16 cellular contexts compared by ENCODE assay signal in genomic region chr2:27194538-27195354, GRCh38. TPM values are rescaled to one million over a fixed set of nuclear protein-coding genes. Genes with fewer than 3 reads are reported as not detected.
DNase-seq lines count a peak whose midpoint lies in the region; ATAC-seq and TF ChIP-seq lines count a peak whose summit lies in the region.
"Had no signal": no experiment of that assay in that cellular context is flagged by ENCODE, and none has a peak within 500 bp of the region (broad histone marks: within the 10 kb centered on the region; RNA-seq: fewer than 3 reads in every experiment).

No MANE protein-coding gene starts in this region.

- H3K23ac ChIP-seq in trophoblast cell (ENCODE audit: low read length): no peak overlapping the region

- H3K79me2 ChIP-seq in trophoblast cell (ENCODE audit: control insufficient read depth, insufficient read depth, low read length, poor library complexity): no peaks in the 10 kb centered on the region

- H3K36me3 ChIP-seq in Panc1 (ENCODE audit: control insufficient read depth, insufficient read depth, low read length): no peaks in the 10 kb centered on the region
- peaks cover 4 to 6% of the 10 kb centered on the region in 2 experiments for H3K36me3 ChIP-seq in trophoblast cell (ENCODE audit: control insufficient read depth in 1 of 2, insufficient read depth in 2 of 2, low read length in 2 of 2)

- H4K12ac ChIP-seq in trophoblast cell (ENCODE audit: low read depth, low read length): no peak overlapping the region

- no TSS peak for BruUV-seq in Panc1 (replicated peaks; lab: Mats Ljungman, UMichigan)

- no peak overlapping the region for H2AFZ ChIP-seq in trophoblast cell (ENCODE audit: insufficient read depth, low read length, poor library complexity)
- H2AFZ ChIP-seq: PC-9 had no signal

- in situ Hi-C loops in Panc1 (cut with HindIII; ENCODE audit: low pct_unique_long_range_greater_than_20kb, low sequenced_read_pairs): no loop called here

- peak; percentile 30 for DNase-seq in M059J (ENCODE audit: low read depth)
- DNase-seq in Panc1 (ENCODE audit: low read depth, low spot score): no peak
- peak; percentile 63 for DNase-seq in left lobe of liver (ENCODE audit: low spot score)
- DNase-seq in NCI-H1105 (lab: John Stamatoyannopoulos, UW): no peak
- DNase-seq in trophoblast cell: no peak
- DNase-seq: activated naive CD8-positive, alpha-beta T cell treated with anti-CD3 and anti-CD28 coated beads, Interleukin-2, amount 10 ng/mL, durations not matched to agents 7 days and 5 days; CD8-positive, alpha-beta T cell; central memory CD4-positive, alpha-beta T cell; kidney; NCI-H2171; PC-9; psoas muscle had no signal

- no peaks in the 10 kb centered on the region for H3K9me3 ChIP-seq in Panc1 (ENCODE audit: control insufficient read depth, insufficient read depth, low read depth, low read length)
- no peaks in the 10 kb centered on the region for H3K9me3 ChIP-seq in trophoblast cell (ENCODE audit: insufficient read depth, low read depth, low read length)
- H3K9me3 ChIP-seq: psoas muscle had no signal

- H3K4me2 ChIP-seq in trophoblast cell (ENCODE audit: low read length): no peak overlapping the region
- H3K4me2 ChIP-seq: KMS-11, PC-9 had no signal

- H3K4me3 ChIP-seq in Panc1 (ENCODE audit: low read depth in 2 of 2, low read length in 2 of 2) (no peak overlapping the region), trophoblast cell (ENCODE audit: low read depth, low read length) (no peak overlapping the region)
- H3K4me3 ChIP-seq: PC-9, psoas muscle had no signal

- no peak overlapping the region for H4K91ac ChIP-seq in trophoblast cell (ENCODE audit: low read depth, low read length)

- ATAC-seq in Panc1 (peak; percentile 23; the same call in 1 of the 2 replicates), left lobe of liver (peak; percentile 84), HG02588 (IDR thresholded peaks at IDR 0.05; ENCODE audit: unreplicated experiment) (no peak)
- ATAC-seq: CD8-positive, alpha-beta T cell; psoas muscle had no signal

- H3K4me1 ChIP-seq in Panc1 (ENCODE audit: control insufficient read depth, insufficient read depth, low read length) (no peaks in the 10 kb centered on the region), trophoblast cell (ENCODE audit: control insufficient read depth in 1 of 2, insufficient read depth in 2 of 2, low read length in 2 of 2) (peaks cover 7 to 12% of the 10 kb centered on the region in 2 experiments)
- H3K4me1 ChIP-seq: psoas muscle had no signal

- no CpG with 5 or more reads among the region's 17 CpGs for WGBS in trophoblast cell (ENCODE audit: extremely low coverage, insufficient coverage, insufficient read length)

- no peak overlapping the region for H3K9ac ChIP-seq in trophoblast cell (ENCODE audit: low read length)
- H3K9ac ChIP-seq: KMS-11 had no signal

- CTCF ChIA-PET in Panc1 (lab: Charles Lee): interaction anchor here (0.7 kb wide), 1 partner anchor 1408 kb away, joined by 3 read pairs; no protein-coding TSS in a partner anchor

- POLR2A ChIA-PET in Panc1 (lab: Charles Lee): interaction anchor here (0.8 kb wide), 1 partner anchor 102 kb away, joined by 4 read pairs; no protein-coding TSS in a partner anchor

- no peak overlapping the region for H2AK5ac ChIP-seq in trophoblast cell (ENCODE audit: low read length)

- no peak overlapping the region for H2BK120ac ChIP-seq in trophoblast cell (ENCODE audit: insufficient read depth, low read length, poor library complexity)

- H2BK5ac ChIP-seq in trophoblast cell (ENCODE audit: low read depth, low read length, poor library complexity): no peak overlapping the region

- H4K8ac ChIP-seq in trophoblast cell (ENCODE audit: low read depth, low read length): no peak overlapping the region

- no peak overlapping the region for H3K18ac ChIP-seq in trophoblast cell (ENCODE audit: low read length)

- H3K79me1 ChIP-seq in trophoblast cell (ENCODE audit: low read length): peaks cover 6% of the 10 kb centered on the region

- no peak overlapping the region for H3K14ac ChIP-seq in trophoblast cell (ENCODE audit: low read length)

- no peak overlapping the region for H2BK12ac ChIP-seq in trophoblast cell (ENCODE audit: low read length)

- TF ChIP-seq CTCF in Panc1 (IDR thresholded peaks at IDR 0.05): no peak

- H3K4ac ChIP-seq in trophoblast cell (ENCODE audit: low read depth, low read length): no peak overlapping the region

- H3K27ac ChIP-seq in Panc1 (ENCODE audit: low read length): no peak overlapping the region
- no peak overlapping the region for H3K27ac ChIP-seq in trophoblast cell (ENCODE audit: low read depth, low read length)
- H3K27ac ChIP-seq: KMS-11, PC-9, psoas muscle had no signal

- H3K27me3 ChIP-seq in Panc1 (ENCODE audit: control insufficient read depth, insufficient read depth, low read length): no peaks in the 10 kb centered on the region
- H3K27me3 ChIP-seq in trophoblast cell (ENCODE audit: insufficient read depth, low read length): no peaks in the 10 kb centered on the region

- intact Hi-C loops in Panc1 (cut with micrococcal nuclease; ENCODE audit: unreplicated experiment): no loop called here

RNA-seq across cellular contexts. Expression of gene ATRAID, which starts 17.1 kb away (rescaled TPM):
- total RNA-seq in M059J (2014; rRNA removed; shearing (Covaris generic)): 334 and 404 TPM in 2 replicates
- total RNA-seq in Panc1 (2021; ENCODE audit: unreplicated experiment) (111 TPM), left lobe of liver (31.8 TPM)
- polyA plus RNA-seq in Panc1 (2012; ENCODE audit: insufficient read length): 109 TPM
- polyA plus RNA-seq in trophoblast cell (2013): 107 and 115 TPM in 2 replicates

RNA-seq across cellular contexts. Expression of gene SLC5A6, which starts 17.3 kb away (rescaled TPM):
- total RNA-seq in M059J (2014; rRNA removed; shearing (Covaris generic)): 16.3 and 23.3 TPM in 2 replicates
- 74.5 TPM for total RNA-seq in Panc1 (2021; ENCODE audit: unreplicated experiment)
- polyA plus RNA-seq in Panc1 (2012; ENCODE audit: insufficient read length): 51.2 TPM
- total RNA-seq in left lobe of liver: 72.6 TPM
- 152 and 161 TPM in 2 replicates for polyA plus RNA-seq in trophoblast cell (2013)

RNA-seq across cellular contexts. Expression of gene CAD, which starts 22.4 kb away (rescaled TPM):
- total RNA-seq in M059J (2014; rRNA removed; shearing (Covaris generic)): 12.6 and 17.1 TPM in 2 replicates
- 76.7 TPM for total RNA-seq in Panc1 (2021; ENCODE audit: unreplicated experiment)
- 136 TPM for polyA plus RNA-seq in Panc1 (2012; ENCODE audit: insufficient read length)
- 14.9 TPM for total RNA-seq in left lobe of liver
- polyA plus RNA-seq in trophoblast cell (2013): 14.7 and 15.5 TPM in 2 replicates

RNA-seq across cellular contexts. Expression of gene TCF23, which starts 45.9 kb away (rescaled TPM):
- not detected in 2 replicates for total RNA-seq in M059J (2014; rRNA removed; shearing (Covaris generic))
- total RNA-seq in Panc1 (2021; ENCODE audit: unreplicated experiment) (0.03 TPM), left lobe of liver (0.10 TPM)
- polyA plus RNA-seq in Panc1 (2012; ENCODE audit: insufficient read length): 0.05 TPM
- polyA plus RNA-seq in trophoblast cell (2013): 0.03 TPM in 1 of 2 replicates, not detected in the other
- total RNA-seq: activated naive CD8-positive, alpha-beta T cell treated with anti-CD3 and anti-CD28 coated beads, Interleukin-2, amount 10 ng/mL, durations not matched to agents 7 days and 5 days; CD8-positive, alpha-beta T cell; PC-9 had no signal

RNA-seq across cellular contexts. Expression of gene PRR30, which starts 55.5 kb away (rescaled TPM):
- total RNA-seq in M059J (2014; rRNA removed; shearing (Covaris generic)): not detected in 2 replicates
- total RNA-seq in Panc1 (2021; ENCODE audit: unreplicated experiment) (not detected), left lobe of liver (not detected)
- polyA plus RNA-seq in Panc1 (2012; ENCODE audit: insufficient read length): not detected
- not detected in 2 replicates for polyA plus RNA-seq in trophoblast cell (2013)
- total RNA-seq: activated naive CD8-positive, alpha-beta T cell treated with anti-CD3 and anti-CD28 coated beads, Interleukin-2, amount 10 ng/mL, durations not matched to agents 7 days and 5 days; CD8-positive, alpha-beta T cell; kidney; PC-9; psoas muscle; T-helper 1 cell treated with Interleukin-12 subunit alpha and Interleukin-12 subunit beta and Interleukin-4 antibody, amounts not matched to agents 30 ng/mL and 1 ng/mL, for 36 hours had no signal
- polyA plus RNA-seq: psoas muscle, thymus had no signal

Comparison
In these comparisons a context has a peak if more than half of its experiments do, and no peak if none do; other contexts are left out.
1. DNase-seq: peak in M059J (single experiment) and left lobe of liver (single experiment); none in Panc1 (single experiment), NCI-H1105 (single experiment) and trophoblast cell (0 of 2).